8 cellular contexts compared by ENCODE assay signal in the genomic region with DNA sequence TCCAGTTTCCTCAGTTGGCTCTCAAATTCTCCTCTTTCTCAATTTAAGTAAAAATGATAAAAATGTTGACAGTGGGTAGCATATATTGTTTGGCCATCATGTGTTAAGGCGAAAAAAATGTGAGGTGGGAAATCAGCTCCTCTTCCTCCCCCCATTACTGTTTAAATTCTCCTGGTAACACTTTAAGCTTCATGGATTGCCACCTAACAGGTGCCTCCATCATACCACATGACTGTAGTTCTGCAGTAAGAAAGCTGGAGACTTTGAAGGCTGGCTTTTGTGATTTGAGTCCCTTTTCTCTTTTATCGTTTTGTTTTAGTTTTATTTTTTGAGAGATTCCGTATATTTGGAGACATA. TPM values are rescaled to one million over a fixed set of nuclear protein-coding genes. Genes with fewer than 3 reads are reported as not detected.
A peak's percentile ranks its signal among the peaks of the same experiment; 100 is the strongest.
DNase-seq lines count a peak whose midpoint lies in the region; ATAC-seq and TF ChIP-seq lines count a peak whose summit lies in the region.

No MANE protein-coding gene starts in this region.

- H3K27me3 ChIP-seq in RWPE2 (ENCODE audit: insufficient read depth, poor library complexity, severe bottlenecking) (no peaks in the 10 kb centered on the region), esophagus squamous epithelium (no peaks in the 10 kb centered on the region), prostate gland (replicated peaks; ENCODE audit: insufficient read depth) (no peaks in the 10 kb centered on the region)

- H3K4me3 ChIP-seq in GM12864 (ENCODE audit: low read depth, low read length) (peak overlapping the region; percentile 93), RWPE2 (ENCODE audit: severe bottlenecking) (peak overlapping the region; percentile 97), esophagus squamous epithelium (peak overlapping the region; percentile 82 to 97 (median 94)), prostate gland (peak overlapping the region; percentile 88 to 92)

- intact Hi-C loops in esophagus squamous epithelium (cut with DNase I), result no loop called here
- intact Hi-C loops in prostate gland (cut with DNase I), result no loop called here

- no peak for DNase-seq in GM12864 (ENCODE audit: low read depth)
- DNase-seq in RWPE2 (ENCODE audit: low spot score), result no peak
- no peak for DNase-seq in esophagus squamous epithelium (lab: John Stamatoyannopoulos, UW)
- DNase-seq in prostate gland (ENCODE audit: low spot score), result no peak
- no peak for DNase-seq in NCI-H187 (lab: John Stamatoyannopoulos, UW)
- DNase-seq in HuH-7.5 (ENCODE audit: low spot score), result no peak
- no peak for DNase-seq in COLO829 (ENCODE audit: low spot score)

- TF ChIP-seq CTCF in GM12864 (IDR thresholded peaks at IDR 0.05; ENCODE audit: low read depth, low read length, missing control alignments), result no peak
- no peak for TF ChIP-seq CTCF in RWPE2 (IDR thresholded peaks at IDR 0.05; ENCODE audit: poor library complexity, severe bottlenecking)
- no peak for TF ChIP-seq CTCF in esophagus squamous epithelium (IDR thresholded peaks at IDR 0.05)
- TF ChIP-seq CTCF in prostate gland (IDR thresholded peaks at IDR 0.05), result no peak

- H3K9me3 ChIP-seq in RWPE2 (ENCODE audit: severe bottlenecking) (no peaks in the 10 kb centered on the region), esophagus squamous epithelium (no peaks in the 10 kb centered on the region), prostate gland (no peaks in the 10 kb centered on the region)

- H3K27ac ChIP-seq in RWPE2 (ENCODE audit: poor library complexity, severe bottlenecking) (peak overlapping the region; percentile 87), esophagus squamous epithelium (peak overlapping the region; percentile 96 to 100 (median 98)), prostate gland (peak overlapping the region; percentile 96 to 98)

- ATAC-seq in RWPE2 (ENCODE audit: low read depth) (no peak), GM18517 (IDR thresholded peaks at IDR 0.05; ENCODE audit: unreplicated experiment) (no peak)

- no peak for TF ChIP-seq POLR2A in esophagus squamous epithelium (IDR thresholded peaks at IDR 0.05)
- no peak for TF ChIP-seq POLR2A in prostate gland (IDR thresholded peaks at IDR 0.05)

- H3K36me3 ChIP-seq in RWPE2 (ENCODE audit: low read depth) (no peaks in the 10 kb centered on the region; the same call in 1 of the 2 replicates), esophagus squamous epithelium (no peaks in the 10 kb centered on the region), prostate gland (no peaks in the 10 kb centered on the region)

- peaks cover 26% of the 10 kb centered on the region for H3K4me1 ChIP-seq in RWPE2 (ENCODE audit: insufficient read depth, poor library complexity, severe bottlenecking)
- peaks cover 29 to 71% (median 38%) of the 10 kb centered on the region in 3 donors for H3K4me1 ChIP-seq in esophagus squamous epithelium
- peaks cover 10% of the 10 kb centered on the region for H3K4me1 ChIP-seq in prostate gland (replicated peaks)

- 33 to 34% methylated on average over 3 of the region's 3 CpGs for WGBS in esophagus squamous epithelium, 2 donors
- 42% methylated on average over 3 of the region's 3 CpGs for WGBS in prostate gland

RNA-seq across cellular contexts. Expression of a gene that starts 1.2 kb away (rescaled TPM):
- total RNA-seq in esophagus squamous epithelium, result 10 to 100 TPM; 15.7 to 23.8 (median 20.9) TPM
- total RNA-seq in prostate gland, result 10 to 100 TPM; 43.5 to 89.1 TPM
